ENCODE assay signal across 13 cellular contexts in the genomic region with DNA sequence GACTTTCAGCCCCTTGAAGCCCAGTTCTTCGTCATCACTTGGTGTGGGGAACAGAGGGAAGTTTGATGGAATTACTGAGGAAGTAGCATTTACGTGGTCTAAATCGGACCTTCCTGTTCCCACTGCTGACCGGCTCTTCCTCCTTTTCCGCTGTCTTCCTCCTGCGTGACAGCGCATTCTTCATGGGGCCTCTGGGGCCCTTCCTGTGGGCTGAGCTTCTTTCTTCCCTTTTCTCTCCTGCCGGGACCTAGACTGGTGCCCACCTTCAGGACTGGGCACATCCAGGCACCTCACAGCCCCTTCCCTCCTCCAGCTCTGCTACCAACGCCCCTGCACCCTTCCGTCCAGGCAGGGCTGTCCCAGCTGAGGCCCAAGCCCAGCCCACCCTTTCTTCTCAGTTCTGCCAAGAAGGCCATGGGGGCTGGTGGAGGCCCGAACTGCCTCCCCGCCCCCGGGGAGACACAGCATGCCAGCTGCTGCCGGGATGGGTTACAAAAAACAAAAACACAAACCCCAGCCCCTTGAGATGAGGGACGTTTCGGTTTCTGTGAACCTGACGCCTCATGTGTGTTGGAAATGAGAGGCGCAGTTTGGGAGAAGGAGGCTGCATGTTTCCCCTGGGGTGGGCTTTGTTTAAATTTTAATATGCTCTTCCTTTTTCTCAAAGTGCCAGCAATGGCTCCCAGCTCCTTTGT. TPM values are rescaled to one million over a fixed set of nuclear protein-coding genes. Genes with fewer than 3 reads are reported as not detected.
DNase-seq lines count a peak whose midpoint lies in the region; ATAC-seq and TF ChIP-seq lines count a peak whose summit lies in the region.
"Had no signal": no experiment of that assay in that cellular context is flagged by ENCODE, and none has a peak within 500 bp of the region (broad histone marks: within the 10 kb centered on the region; RNA-seq: fewer than 3 reads in every experiment).

No MANE protein-coding gene starts in this region.

- H3K9me3 ChIP-seq in esophagus (ENCODE audit: control insufficient read depth in 2 of 2, insufficient read depth in 1 of 2, low read depth in 1 of 2, low read length in 1 of 2) (no peaks in the 10 kb centered on the region), mucosa of rectum (ENCODE audit: control insufficient read depth in 2 of 2, low read length in 2 of 2) (no peaks in the 10 kb centered on the region), upper lobe of left lung (no peaks in the 10 kb centered on the region)

- no peak for TF ChIP-seq CTCF in upper lobe of left lung (IDR thresholded peaks at IDR 0.05)

- 61 to 71% methylated on average over 17 to 18 of the region's 18 CpGs for WGBS in esophagus, 2 donors
- WGBS in upper lobe of left lung, 2 donors: 44 to 51% methylated on average over 17 to 18 of the region's 18 CpGs

- no peak overlapping the region for H3K4me3 ChIP-seq in esophagus (ENCODE audit: low read depth in 1 of 2, low read length in 2 of 2)
- H3K4me3 ChIP-seq in mucosa of rectum (ENCODE audit: low read length in 2 of 2): no peak overlapping the region
- peak overlapping the region in 1 of 4 donors; percentile 4 for H3K4me3 ChIP-seq in upper lobe of left lung

- H3K4me3 Mint-ChIP-seq in activated naive CD8-positive, alpha-beta T cell treated with anti-CD3 and anti-CD28 coated beads, Interleukin-2, amount 10 ng/mL, durations not matched to agents 7 days and 5 days: no peak overlapping the region
- H3K4me3 Mint-ChIP-seq in activated naive CD8-positive, alpha-beta T cell treated with anti-CD3 and anti-CD28 coated beads, Interleukin-2, amount 50 U/mL, for 24 hours: no peak overlapping the region

- TF ChIP-seq EP300 in upper lobe of left lung (IDR thresholded peaks at IDR 0.05): peak in 1 of 4 donors; percentile 48

- no peaks in the 10 kb centered on the region for H3K27me3 Mint-ChIP-seq in activated naive CD8-positive, alpha-beta T cell treated with anti-CD3 and anti-CD28 coated beads, Interleukin-2, amount 10 ng/mL, durations not matched to agents 7 days and 5 days
- no peaks in the 10 kb centered on the region for H3K27me3 Mint-ChIP-seq in activated naive CD8-positive, alpha-beta T cell treated with anti-CD3 and anti-CD28 coated beads, Interleukin-2, amount 50 U/mL, for 24 hours

- H3K27me3 ChIP-seq in esophagus (ENCODE audit: control insufficient read depth in 1 of 2, insufficient read depth in 2 of 2, low read length in 2 of 2) (no peaks in the 10 kb centered on the region), mucosa of rectum (ENCODE audit: control insufficient read depth in 2 of 2, insufficient read depth in 2 of 2, low read length in 2 of 2) (no peaks in the 10 kb centered on the region), upper lobe of left lung (no peaks in the 10 kb centered on the region)

- H3K9me3 Mint-ChIP-seq in activated naive CD8-positive, alpha-beta T cell treated with anti-CD3 and anti-CD28 coated beads, Interleukin-2, amount 10 ng/mL, durations not matched to agents 7 days and 5 days: no peaks in the 10 kb centered on the region
- no peaks in the 10 kb centered on the region for H3K9me3 Mint-ChIP-seq in activated naive CD8-positive, alpha-beta T cell treated with anti-CD3 and anti-CD28 coated beads, Interleukin-2, amount 50 U/mL, for 24 hours
- H3K9me3 Mint-ChIP-seq: activated T-helper 2 cell treated with anti-CD3 and anti-CD28 coated beads, Interferon-gamma antibody, Interleukin-2, Interleukin-4, amounts not matched to agents 10 μg/mL and 5 μg/mL and 100 μg/mL, durations not matched to agents 14 hours and 24 hours and 36 hours had no signal

- H3K4me1 Mint-ChIP-seq in activated naive CD8-positive, alpha-beta T cell treated with anti-CD3 and anti-CD28 coated beads, Interleukin-2, amount 10 ng/mL, durations not matched to agents 7 days and 5 days: peaks cover 24% of the 10 kb centered on the region
- peaks cover 16% of the 10 kb centered on the region for H3K4me1 Mint-ChIP-seq in activated naive CD8-positive, alpha-beta T cell treated with anti-CD3 and anti-CD28 coated beads, Interleukin-2, amount 50 U/mL, for 24 hours

- POLR2A ChIA-PET in activated naive CD8-positive, alpha-beta T cell treated with anti-CD3 and anti-CD28 coated beads, Interleukin-2, amount 10 ng/mL, durations not matched to agents 7 days and 5 days (lab: Charles Lee): interaction anchor here (0.9 kb wide), 1 partner anchor 11 kb away, joined by 3 read pairs; no protein-coding TSS in a partner anchor

- H3K4me1 ChIP-seq in esophagus (ENCODE audit: control insufficient read depth in 2 of 2, insufficient read depth in 2 of 2, low read length in 1 of 2) (peaks cover 0 to 4% of the 10 kb centered on the region in 2 donors), mucosa of rectum (ENCODE audit: control insufficient read depth in 2 of 2, insufficient read depth in 2 of 2, low read length in 2 of 2) (peaks cover 13 to 29% of the 10 kb centered on the region in 2 donors), upper lobe of left lung (peaks cover 27 to 49% (median 32%) of the 10 kb centered on the region in 4 donors)

- peak; percentile 25 for DNase-seq in activated naive CD8-positive, alpha-beta T cell treated with anti-CD3 and anti-CD28 coated beads, Interleukin-2, amount 10 ng/mL, durations not matched to agents 7 days and 5 days
- DNase-seq in activated naive CD8-positive, alpha-beta T cell treated with anti-CD3 and anti-CD28 coated beads, Interleukin-2, amount 50 U/mL, for 24 hours: no peak
- DNase-seq in upper lobe of left lung (peak; percentile 47 to 74), EL (no peak), NCI-H128 (lab: John Stamatoyannopoulos, UW; ENCODE audit: unreplicated experiment) (no peak), SHP77 treated with DMSO at 0.1 percent for 48 hours (lab: John Stamatoyannopoulos, UW) (no peak)
- DNase-seq: ACHN; NCI-H1048; NK-92 treated with Interleukin-12 subunit alpha and Interleukin-12 subunit beta, amount 100 ng/mL, for 24 hours; T-helper 9 cell had no signal

- peak in 1 of 4 donors; percentile 42 for TF ChIP-seq POLR2A in upper lobe of left lung (IDR thresholded peaks at IDR 0.05)

- H3K27ac Mint-ChIP-seq in activated naive CD8-positive, alpha-beta T cell treated with anti-CD3 and anti-CD28 coated beads, Interleukin-2, amount 10 ng/mL, durations not matched to agents 7 days and 5 days: no peak overlapping the region
- H3K27ac Mint-ChIP-seq in activated naive CD8-positive, alpha-beta T cell treated with anti-CD3 and anti-CD28 coated beads, Interleukin-2, amount 50 U/mL, for 24 hours: no peak overlapping the region
- H3K27ac Mint-ChIP-seq: activated T-helper 2 cell treated with anti-CD3 and anti-CD28 coated beads, Interferon-gamma antibody, Interleukin-2, Interleukin-4, amounts not matched to agents 10 μg/mL and 5 μg/mL and 100 μg/mL, durations not matched to agents 14 hours and 24 hours and 36 hours had no signal

- no peak for ATAC-seq in activated naive CD8-positive, alpha-beta T cell treated with anti-CD3 and anti-CD28 coated beads, Interleukin-2, amount 10 ng/mL, durations not matched to agents 7 days and 5 days (ENCODE audit: low read depth)
- no peak for ATAC-seq in activated naive CD8-positive, alpha-beta T cell treated with anti-CD3 and anti-CD28 coated beads, Interleukin-2, amount 50 U/mL, for 24 hours
- peak; percentile 51 to 82 for ATAC-seq in upper lobe of left lung (ENCODE audit: low FRiP score in 2 of 2)

- H3K27ac ChIP-seq in esophagus (ENCODE audit: low read depth in 2 of 2, low read length in 1 of 2): peak overlapping the region; percentile 8 to 59
- peak overlapping the region; percentile 29 to 75 for H3K27ac ChIP-seq in mucosa of rectum (ENCODE audit: low read depth in 2 of 2, low read length in 2 of 2)
- H3K27ac ChIP-seq in upper lobe of left lung: peak overlapping the region; percentile 77 to 90 (median 89)

- H3K36me3 Mint-ChIP-seq in activated naive CD8-positive, alpha-beta T cell treated with anti-CD3 and anti-CD28 coated beads, Interleukin-2, amount 10 ng/mL, durations not matched to agents 7 days and 5 days: peaks cover 9% of the 10 kb centered on the region
- H3K36me3 Mint-ChIP-seq in activated naive CD8-positive, alpha-beta T cell treated with anti-CD3 and anti-CD28 coated beads, Interleukin-2, amount 50 U/mL, for 24 hours (ENCODE audit: low read depth): peaks cover 3% of the 10 kb centered on the region

- peak overlapping the region in 1 of 2 donors; percentile 17 for H3K9ac ChIP-seq in mucosa of rectum (ENCODE audit: low read depth in 1 of 2, low read length in 2 of 2)

- H3K36me3 ChIP-seq in esophagus (ENCODE audit: control insufficient read depth in 2 of 2, insufficient read depth in 2 of 2, low read length in 1 of 2) (no peaks in the 10 kb centered on the region), mucosa of rectum (ENCODE audit: control insufficient read depth in 2 of 2, insufficient read depth in 2 of 2, low read length in 2 of 2) (peaks cover 0 to 2% of the 10 kb centered on the region in 2 donors), upper lobe of left lung (no peaks in the 10 kb centered on the region)

RNA-seq across cellular contexts. Expression of gene ZNF710, which starts 19.1 kb away (rescaled TPM):
- 10 to 100 TPM; 15.4 to 16.7 TPM for total RNA-seq in activated naive CD8-positive, alpha-beta T cell treated with anti-CD3 and anti-CD28 coated beads, Interleukin-2, amount 10 ng/mL, durations not matched to agents 7 days and 5 days
- 10 to 100 TPM; 21.1 to 62.1 TPM for polyA plus RNA-seq in esophagus
- 10 to 100 TPM; 26.0 to 51.3 (median 44.5) TPM for total RNA-seq in upper lobe of left lung

Comparison
In these comparisons a context has a peak if more than half of its experiments do, and no peak if none do; other contexts are left out.
1. DNase-seq: peak in activated naive CD8-positive, alpha-beta T cell treated with anti-CD3 and anti-CD28 coated beads, Interleukin-2, amount 10 ng/mL, durations not matched to agents 7 days and 5 days (single experiment) and upper lobe of left lung (2 of 2); none in activated naive CD8-positive, alpha-beta T cell treated with anti-CD3 and anti-CD28 coated beads, Interleukin-2, amount 50 U/mL, for 24 hours (single experiment), EL (single experiment), NCI-H128 (single experiment) and SHP77 treated with DMSO at 0.1 percent for 48 hours (single experiment).
2. ATAC-seq: peak in upper lobe of left lung (2 of 2); none in activated naive CD8-positive, alpha-beta T cell treated with anti-CD3 and anti-CD28 coated beads, Interleukin-2, amount 10 ng/mL, durations not matched to agents 7 days and 5 days (single experiment) and activated naive CD8-positive, alpha-beta T cell treated with anti-CD3 and anti-CD28 coated beads, Interleukin-2, amount 50 U/mL, for 24 hours (single experiment).
3. H3K27ac ChIP-seq: peak in every context shown above with its lines; median percentile 89 in upper lobe of left lung; 52 in mucosa of rectum; 34 in esophagus.